Comparison of ENCODE assay signal across 12 cellular contexts in the genomic region with DNA sequence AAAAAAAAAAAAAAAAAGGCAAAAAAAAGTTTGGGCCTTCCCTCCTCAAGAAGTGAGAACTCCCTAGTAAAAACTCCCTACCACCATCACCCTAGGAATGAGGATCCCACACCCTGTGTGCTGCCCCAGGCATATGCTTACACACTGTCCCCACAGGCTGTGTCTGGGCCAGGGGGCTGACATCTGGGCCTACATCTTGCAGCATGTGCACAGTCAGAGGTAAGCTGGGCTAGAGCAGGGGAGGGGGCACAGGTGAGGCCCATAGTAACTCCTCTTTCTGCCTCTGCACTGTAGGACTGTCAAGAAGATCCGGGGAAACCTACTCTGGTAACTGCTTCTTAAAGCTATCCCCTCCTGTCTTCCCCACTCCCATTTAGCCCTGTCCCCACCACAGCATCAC. TPM values are rescaled to one million over a fixed set of nuclear protein-coding genes. Genes with fewer than 3 reads are reported as not detected.
DNase-seq lines count a peak whose midpoint lies in the region; ATAC-seq and TF ChIP-seq lines count a peak whose summit lies in the region.
"Had no signal": no experiment of that assay in that cellular context is flagged by ENCODE, and none has a peak within 500 bp of the region (broad histone marks: within the 10 kb centered on the region; RNA-seq: fewer than 3 reads in every experiment).

No MANE protein-coding gene starts in this region.

- no peak overlapping the region for H4K91ac ChIP-seq in H9 (ENCODE audit: insufficient read length, low read depth, low read length)

- no peak overlapping the region for H2BK12ac ChIP-seq in H9 (ENCODE audit: insufficient read length, low read depth, low read length)

- H3K56ac ChIP-seq in H9 (ENCODE audit: insufficient read length, low read depth, low read length) = no peak overlapping the region

- H4K8ac ChIP-seq in H9 (replicated peaks; ENCODE audit: insufficient read length, low read depth, low read length) = no peak overlapping the region

- H3T11ph ChIP-seq in H9 (ENCODE audit: low read length) = no peak overlapping the region

- H3K9me3 Mint-ChIP-seq in H9 = peaks cover under 1 to 7% of the 10 kb centered on the region in 2 experiments; a peak in 2 of 5 replicates
- H3K9me3 Mint-ChIP-seq in activated CD8-positive, alpha-beta T cell treated with anti-CD3 and anti-CD28 coated beads, Interleukin-2, amount 10 ng/mL, durations not matched to agents 7 days and 5 days (ENCODE audit: insufficient read depth) = peaks cover 2% of the 10 kb centered on the region

- ATAC-seq in activated CD8-positive, alpha-beta T cell treated with anti-CD3 and anti-CD28 coated beads, Interleukin-2, amount 10 ng/mL, durations not matched to agents 7 days and 5 days = no peak
- ATAC-seq in HG03139 (IDR thresholded peaks at IDR 0.05; ENCODE audit: unreplicated experiment) = no peak

- no peak overlapping the region for H2BK15ac ChIP-seq in H9 (ENCODE audit: low read depth, low read length)

- CTCF ChIA-PET in activated CD8-positive, alpha-beta T cell treated with anti-CD3 and anti-CD28 coated beads, Interleukin-2, amount 10 ng/mL, durations not matched to agents 7 days and 5 days (lab: Charles Lee) = interaction anchor here (0.6 to 1.6 kb wide), 3 partner anchors 11 to 169 kb away, joined by 3 to 4 read pairs (median 3); a partner anchor contains a TSS

- no peak overlapping the region for H2BK120ac ChIP-seq in H9 (ENCODE audit: low read depth, low read length, poor library complexity, severe bottlenecking)

- TF ChIP-seq EP300 in esophagus muscularis mucosa (IDR thresholded peaks at IDR 0.05) = no peak

- H3K4me1 ChIP-seq in BE2C (no peaks in the 10 kb centered on the region), H9 (ENCODE audit: insufficient read depth, low read length) (no peaks in the 10 kb centered on the region), mesodermal cell (ENCODE audit: control insufficient read depth, insufficient read depth, low read length, poor library complexity, severe bottlenecking) (peaks cover 4% of the 10 kb centered on the region), vagina (peaks cover 16% of the 10 kb centered on the region), esophagus muscularis mucosa (peaks cover 10 to 21% (median 14%) of the 10 kb centered on the region in 4 donors)

- H3K4me1 Mint-ChIP-seq in H9 = no peaks in the 10 kb centered on the region
- H3K4me1 Mint-ChIP-seq in activated CD8-positive, alpha-beta T cell treated with anti-CD3 and anti-CD28 coated beads, Interleukin-2, amount 10 ng/mL, durations not matched to agents 7 days and 5 days (ENCODE audit: low read depth) = peaks cover 43% of the 10 kb centered on the region

- H3K18ac ChIP-seq in H9 (ENCODE audit: insufficient read length, low read depth, low read length) = no peak overlapping the region

- H3K27me3 ChIP-seq in BE2C (no peaks in the 10 kb centered on the region), H9 (ENCODE audit: insufficient read depth, low read length) (no peaks in the 10 kb centered on the region), dorsolateral prefrontal cortex (no peaks in the 10 kb centered on the region), vagina (no peaks in the 10 kb centered on the region), esophagus muscularis mucosa (peaks cover 0 to 7% (median 0%) of the 10 kb centered on the region in 4 donors)
- H3K27me3 ChIP-seq: colonic mucosa, thyroid gland had no signal

- no peaks in the 10 kb centered on the region for H3K79me1 ChIP-seq in H9 (ENCODE audit: insufficient read depth, low read depth, low read length, poor library complexity, severe bottlenecking)

- no peaks in the 10 kb centered on the region for H3K79me2 ChIP-seq in H9 (ENCODE audit: insufficient read depth, low read length)

- H3K23ac ChIP-seq in H9 (ENCODE audit: insufficient read length, low read depth, low read length) = no peak overlapping the region

- H2AFZ ChIP-seq in H9 (ENCODE audit: low read length) = no peak overlapping the region

- H2BK20ac ChIP-seq in H9 (ENCODE audit: low read depth, low read length, poor library complexity, severe bottlenecking) = no peak overlapping the region

- H3K9ac ChIP-seq in H9 (ENCODE audit: extremely low read depth, insufficient read length, low read length) = no peak overlapping the region

- H3K36me3 ChIP-seq in BE2C (peaks cover 11% of the 10 kb centered on the region), mesodermal cell (ENCODE audit: control insufficient read depth, insufficient read depth, low read length) (peaks cover 20% of the 10 kb centered on the region), vagina (no peaks in the 10 kb centered on the region), esophagus muscularis mucosa (peaks cover 0 to 36% (median 19%) of the 10 kb centered on the region in 4 donors)
- H3K36me3 ChIP-seq: colonic mucosa, thyroid gland had no signal

- TF ChIP-seq CTCF in BE2C (IDR thresholded peaks at IDR 0.05; ENCODE audit: low read depth, low read length) = no peak
- no peak for TF ChIP-seq CTCF in H9 (conservative IDR thresholded peaks at IDR 0.05)
- no peak for TF ChIP-seq CTCF in dorsolateral prefrontal cortex (IDR thresholded peaks at IDR 0.05 in 54 of 56, conservative IDR thresholded peaks at IDR 0.05 in 2 of 56; ENCODE audit: low read depth in 1 of 56, partially characterized antibody in 56 of 56)
- no peak for TF ChIP-seq CTCF in vagina (IDR thresholded peaks at IDR 0.05)
- no peak for TF ChIP-seq CTCF in esophagus muscularis mucosa (IDR thresholded peaks at IDR 0.05)

- H2BK5ac ChIP-seq in H9 (ENCODE audit: insufficient read length, low read length) = no peak overlapping the region

- H3K4ac ChIP-seq in H9 (ENCODE audit: low read depth, low read length) = no peak overlapping the region

- intact Hi-C loops in dorsolateral prefrontal cortex (cut with DNase I) = loop anchor here (2.0 to 5.0 kb wide), 2 partner anchors 15 to 66 kb away; a partner anchor contains a TSS
- intact Hi-C loops in vagina (cut with DNase I) = no loop called here
- intact Hi-C loops in esophagus muscularis mucosa (cut with DNase I) = loop anchor here (5.0 kb wide), 1 partner anchor 66 kb away; a partner anchor contains a TSS

- H3K27ac ChIP-seq in H9 (ENCODE audit: insufficient read length, low read depth, low read length) (no peak overlapping the region), mesodermal cell (ENCODE audit: low read depth, low read length, severe bottlenecking) (no peak overlapping the region), dorsolateral prefrontal cortex (no peak overlapping the region), vagina (no peak overlapping the region), esophagus muscularis mucosa (replicated peaks in 1 of 4) (no peak overlapping the region)

- H3K23me2 ChIP-seq in H9 (ENCODE audit: insufficient read length, low read depth, low read length, poor library complexity, severe bottlenecking) = peaks cover 5% of the 10 kb centered on the region

- no peak overlapping the region for H4K5ac ChIP-seq in H9 (ENCODE audit: insufficient read length, low read depth, low read length)

- no peak overlapping the region for H3K14ac ChIP-seq in H9 (ENCODE audit: insufficient read depth, low read length)

- peak overlapping the region; percentile 97 for H3K4me3 ChIP-seq in BE2C (ENCODE audit: low read depth, low read length)
- peak overlapping the region; percentile 77 for H3K4me3 ChIP-seq in mesodermal cell (ENCODE audit: extremely low read depth, insufficient read depth, low read length, poor library complexity, severe bottlenecking)
- H3K4me3 ChIP-seq in dorsolateral prefrontal cortex = peak overlapping the region in 3 of 59 donors; percentile 67 to 87 (median 71)
- no peak overlapping the region for H3K4me3 ChIP-seq in vagina
- no peak overlapping the region for H3K4me3 ChIP-seq in esophagus muscularis mucosa

- H3K4me2 ChIP-seq in H9 (ENCODE audit: insufficient read depth, insufficient read length, low read length) = peak overlapping the region; percentile 93

- peaks cover 4 to 27% (median 23%) of the 10 kb centered on the region in 3 experiments; a peak in 5 of 7 replicates for H3K36me3 Mint-ChIP-seq in H9 (ENCODE audit: insufficient read depth in 1 of 3, low read depth in 3 of 3)
- peaks cover 13% of the 10 kb centered on the region for H3K36me3 Mint-ChIP-seq in activated CD8-positive, alpha-beta T cell treated with anti-CD3 and anti-CD28 coated beads, Interleukin-2, amount 10 ng/mL, durations not matched to agents 7 days and 5 days (ENCODE audit: low read depth)

- H3K27me3 Mint-ChIP-seq in H9 (ENCODE audit: low read depth) = peaks cover 19% of the 10 kb centered on the region
- no peaks in the 10 kb centered on the region for H3K27me3 Mint-ChIP-seq in activated CD8-positive, alpha-beta T cell treated with anti-CD3 and anti-CD28 coated beads, Interleukin-2, amount 10 ng/mL, durations not matched to agents 7 days and 5 days (ENCODE audit: low read depth)

- WGBS in H9 (ENCODE audit: extremely low coverage, insufficient read length, low lambda C conversion rate) = no CpG with 5 or more reads among the region's 1 CpG
- 80 to 100% methylated on average over 1 of the region's 1 CpG for WGBS in mesodermal cell (ENCODE audit: insufficient coverage in 2 of 2), 2 experiments
- 82% methylated on average over 1 of the region's 1 CpG for WGBS in esophagus muscularis mucosa

- H3K9me3 ChIP-seq in BE2C (no peaks in the 10 kb centered on the region), H9 (ENCODE audit: control insufficient read depth, low read depth, low read length) (peaks cover under 1% of the 10 kb centered on the region), mesodermal cell (ENCODE audit: control insufficient read depth, low read length) (peaks cover 3% of the 10 kb centered on the region), vagina (no peaks in the 10 kb centered on the region), esophagus muscularis mucosa (peaks cover 0 to 3% (median under 1%) of the 10 kb centered on the region in 4 donors)
- H3K9me3 ChIP-seq: colonic mucosa, thyroid gland had no signal

- no peaks in the 10 kb centered on the region for H4K20me1 ChIP-seq in H9 (ENCODE audit: control insufficient read depth, insufficient read depth, insufficient read length)

- DNase-seq in BE2C (no peak), H9 (no peak), dorsolateral prefrontal cortex (no peak), vagina (ENCODE audit: extremely low spot score in 2 of 2) (no peak), esophagus muscularis mucosa (ENCODE audit: extremely low spot score) (no peak)
- DNase-seq in activated CD8-positive, alpha-beta T cell treated with anti-CD3 and anti-CD28 coated beads, Interleukin-2, amount 10 ng/mL, durations not matched to agents 7 days and 5 days = no peak
- DNase-seq: colonic mucosa, T1000 had no signal

- POLR2A ChIA-PET in activated CD8-positive, alpha-beta T cell treated with anti-CD3 and anti-CD28 coated beads, Interleukin-2, amount 10 ng/mL, durations not matched to agents 7 days and 5 days (lab: Charles Lee) = interaction anchor here (0.5 to 1.4 kb wide), 10 partner anchors 10 to 134 kb away, joined by 3 to 10 read pairs (median 5); a partner anchor contains a TSS

- TF ChIP-seq POLR2A in vagina (IDR thresholded peaks at IDR 0.05) (no peak), esophagus muscularis mucosa (IDR thresholded peaks at IDR 0.05; ENCODE audit: low read depth) (no peak)

- no peak overlapping the region; a peak in 1 of 7 replicates for H3K27ac Mint-ChIP-seq in H9
- H3K27ac Mint-ChIP-seq in activated CD8-positive, alpha-beta T cell treated with anti-CD3 and anti-CD28 coated beads, Interleukin-2, amount 10 ng/mL, durations not matched to agents 7 days and 5 days = peak overlapping the region; percentile 95

- peak overlapping the region; percentile 80 to 86 for H3K4me3 Mint-ChIP-seq in H9
- H3K4me3 Mint-ChIP-seq in activated CD8-positive, alpha-beta T cell treated with anti-CD3 and anti-CD28 coated beads, Interleukin-2, amount 10 ng/mL, durations not matched to agents 7 days and 5 days = peak overlapping the region; percentile 87

- H2AK5ac ChIP-seq in H9 (ENCODE audit: insufficient read length, low read length) = no peak overlapping the region

RNA-seq across cellular contexts. Expression of a gene that starts 1.0 kb away (rescaled TPM):
- 24.5 TPM for polyA plus RNA-seq in BE2C (2012; ENCODE audit: insufficient read depth, insufficient read length, low read depth)
- total RNA-seq in H9 (2021) (32.8 and 32.9 TPM in 2 replicates), dorsolateral prefrontal cortex (10 to 100 TPM in 96 of 120 experiments, 1 to 10 TPM in 24; 5.1 to 22.1 (median 13.4) TPM), vagina (11.0 TPM), esophagus muscularis mucosa (1 to 10 TPM; 3.7 to 4.7 (median 4.3) TPM)
- 10 to 100 TPM; 53.3 to 62.3 TPM for total RNA-seq in activated CD8-positive, alpha-beta T cell treated with anti-CD3 and anti-CD28 coated beads, Interleukin-2, amount 10 ng/mL, durations not matched to agents 7 days and 5 days
- 16.1 TPM for polyA plus RNA-seq in mesodermal cell (2013, experiment 1 of 2)
- polyA plus RNA-seq in mesodermal cell (2013, experiment 2 of 2) = 14.8 TPM

RNA-seq across cellular contexts. Expression of a gene that starts 15.3 kb away (rescaled TPM):
- 220 TPM for polyA plus RNA-seq in BE2C (2012; ENCODE audit: insufficient read depth, insufficient read length, low read depth)
- total RNA-seq in H9 (2021) (83.3 and 85.8 TPM in 2 replicates), dorsolateral prefrontal cortex (10 to 100 TPM; 36.6 to 66.9 (median 49.4) TPM), vagina (54.3 TPM), esophagus muscularis mucosa (100 to 1,000 TPM in 2 of 4 donors, 10 to 100 TPM in 2; 63.1 to 112 (median 95.2) TPM)
- 100 to 1,000 TPM; 118 to 119 TPM for total RNA-seq in activated CD8-positive, alpha-beta T cell treated with anti-CD3 and anti-CD28 coated beads, Interleukin-2, amount 10 ng/mL, durations not matched to agents 7 days and 5 days
- polyA plus RNA-seq in mesodermal cell (2013, experiment 1 of 2) = 93.4 TPM
- 76.0 TPM for polyA plus RNA-seq in mesodermal cell (2013, experiment 2 of 2)

RNA-seq across cellular contexts. Expression of a gene that starts 27.6 kb away (rescaled TPM):
- not detected for polyA plus RNA-seq in BE2C (2012; ENCODE audit: insufficient read depth, insufficient read length, low read depth)
- total RNA-seq in H9 (2021) = not detected in 2 replicates
- total RNA-seq in activated CD8-positive, alpha-beta T cell treated with anti-CD3 and anti-CD28 coated beads, Interleukin-2, amount 10 ng/mL, durations not matched to agents 7 days and 5 days = not detected
- not detected for polyA plus RNA-seq in mesodermal cell (2013, experiment 1 of 2)
- not detected for polyA plus RNA-seq in mesodermal cell (2013, experiment 2 of 2)
- 1 to 10 TPM in 1 of 120 experiments, under 1 TPM in 1, not detected in 118; 0.97 to 1.4 TPM for total RNA-seq in dorsolateral prefrontal cortex
- not detected for total RNA-seq in vagina
- total RNA-seq in esophagus muscularis mucosa = not detected
- total RNA-seq: colonic mucosa, liver, thyroid gland had no signal
- polyA plus RNA-seq: liver had no signal

RNA-seq across cellular contexts. Expression of a gene that starts 28.0 kb away (rescaled TPM):
- polyA plus RNA-seq in BE2C (2012; ENCODE audit: insufficient read depth, insufficient read length, low read depth) = 0.94 TPM
- 1.5 and 1.9 TPM in 2 replicates for total RNA-seq in H9 (2021)
- total RNA-seq in activated CD8-positive, alpha-beta T cell treated with anti-CD3 and anti-CD28 coated beads, Interleukin-2, amount 10 ng/mL, durations not matched to agents 7 days and 5 days = 1 to 10 TPM in 1 of 2 experiments, under 1 TPM in 1; 0.68 to 1.6 TPM
- 6.1 TPM for polyA plus RNA-seq in mesodermal cell (2013, experiment 1 of 2)
- 4.3 TPM for polyA plus RNA-seq in mesodermal cell (2013, experiment 2 of 2)
- 1 to 10 TPM in 12 of 120 experiments, under 1 TPM in 10, not detected in 98; 0.29 to 1.8 (median 1.1) TPM for total RNA-seq in dorsolateral prefrontal cortex
- total RNA-seq in vagina = not detected
- 1 to 10 TPM in 1 of 4 donors, not detected in 3; 3.4 TPM for total RNA-seq in esophagus muscularis mucosa

RNA-seq across cellular contexts. Expression of a gene that starts 34.5 kb away (rescaled TPM):
- polyA plus RNA-seq in BE2C (2012; ENCODE audit: insufficient read depth, insufficient read length, low read depth) = 767 TPM
- total RNA-seq in H9 (2021) (422 and 432 TPM in 2 replicates), dorsolateral prefrontal cortex (100 to 1,000 TPM; 243 to 552 (median 394) TPM), vagina (265 TPM), esophagus muscularis mucosa (100 to 1,000 TPM; 205 to 508 (median 313) TPM)
- 100 to 1,000 TPM; 471 to 518 TPM for total RNA-seq in activated CD8-positive, alpha-beta T cell treated with anti-CD3 and anti-CD28 coated beads, Interleukin-2, amount 10 ng/mL, durations not matched to agents 7 days and 5 days
- polyA plus RNA-seq in mesodermal cell (2013, experiment 1 of 2) = 589 TPM
- polyA plus RNA-seq in mesodermal cell (2013, experiment 2 of 2) = 508 TPM

Comparison
In these comparisons a context has a peak if more than half of its experiments do, and no peak if none do; other contexts are left out.
1. H3K4me3 ChIP-seq: peak in BE2C (single experiment) and mesodermal cell (single experiment); none in vagina (0 of 2) and esophagus muscularis mucosa (0 of 4).